Comparison of ENCODE assay signal across 1 cellular context in genomic region chr7:130986271-130986690, GRCh38.
TF ChIP-seq lines count a peak whose summit lies in the region.

No MANE protein-coding gene starts in this region.

TF ChIP-seq in GM23338, 12 proteins besides CTCF, POLR2A, EP300 and RAD21 (continued from another document):
- no peak for TF ChIP-seq ZNF462 (CRISPR knock-in tag; IDR thresholded peaks at IDR 0.05)
- TF ChIP-seq CREB1 (CRISPR knock-in tag; IDR thresholded peaks at IDR 0.05; ENCODE audit: low read depth), result no peak
- TF ChIP-seq EZH2 (IDR thresholded peaks at IDR 0.05; ENCODE audit: low read depth, unreplicated experiment), result no peak
- no peak for TF ChIP-seq NANOG (IDR thresholded peaks at IDR 0.05; ENCODE audit: borderline replicate concordance)
- no peak for TF ChIP-seq EZH2phosphoT487 (IDR thresholded peaks at IDR 0.05; ENCODE audit: unreplicated experiment)
